In the genomic region with DNA sequence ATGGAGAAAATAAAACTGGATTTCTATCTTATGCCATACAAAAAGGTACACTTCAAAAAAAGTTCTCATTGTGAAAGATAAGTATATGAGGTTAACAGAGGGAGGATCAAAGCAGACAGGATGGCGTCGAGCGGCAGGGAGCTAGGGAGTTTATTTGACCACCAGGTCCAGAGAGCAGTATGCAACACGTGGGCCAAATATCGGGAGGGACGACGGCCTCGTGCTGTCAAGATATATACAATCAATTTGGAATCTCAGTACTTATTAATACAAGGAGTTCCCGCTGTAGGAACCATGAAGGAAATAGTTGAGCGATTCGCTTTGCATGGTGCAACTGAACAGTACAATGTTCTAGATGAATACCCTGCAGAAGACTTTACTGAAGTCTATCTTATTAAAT, we compare ENCODE assay signal across 8 cellular contexts.
"Had no signal": no experiment of that assay in that cellular context is flagged by ENCODE, and none has a peak within 500 bp of the region (broad histone marks: within the 10 kb centered on the region; RNA-seq: fewer than 3 reads in every experiment).

No MANE protein-coding gene starts in this region.

- H3K36me3 ChIP-seq: HAP-1 had no signal

- H3K9ac ChIP-seq: KMS-11 had no signal

- H3K9me3 ChIP-seq: HAP-1 had no signal

- DNase-seq: H7, HFFc6, KBM-7 had no signal

- H3K4me3 ChIP-seq: GM23338, HAP-1 had no signal

- FAIRE-seq: HTR-8/SVneo had no signal

- H3K4me1 ChIP-seq: HAP-1 had no signal

- H3K4me2 ChIP-seq: GM23338, KMS-11 had no signal

- ATAC-seq: GM23338, HCT116 had no signal

- H2AFZ ChIP-seq: GM23338 had no signal

- H3K27ac ChIP-seq: KMS-11 had no signal
